7 cellular contexts compared by ENCODE assay signal in the genomic region with DNA sequence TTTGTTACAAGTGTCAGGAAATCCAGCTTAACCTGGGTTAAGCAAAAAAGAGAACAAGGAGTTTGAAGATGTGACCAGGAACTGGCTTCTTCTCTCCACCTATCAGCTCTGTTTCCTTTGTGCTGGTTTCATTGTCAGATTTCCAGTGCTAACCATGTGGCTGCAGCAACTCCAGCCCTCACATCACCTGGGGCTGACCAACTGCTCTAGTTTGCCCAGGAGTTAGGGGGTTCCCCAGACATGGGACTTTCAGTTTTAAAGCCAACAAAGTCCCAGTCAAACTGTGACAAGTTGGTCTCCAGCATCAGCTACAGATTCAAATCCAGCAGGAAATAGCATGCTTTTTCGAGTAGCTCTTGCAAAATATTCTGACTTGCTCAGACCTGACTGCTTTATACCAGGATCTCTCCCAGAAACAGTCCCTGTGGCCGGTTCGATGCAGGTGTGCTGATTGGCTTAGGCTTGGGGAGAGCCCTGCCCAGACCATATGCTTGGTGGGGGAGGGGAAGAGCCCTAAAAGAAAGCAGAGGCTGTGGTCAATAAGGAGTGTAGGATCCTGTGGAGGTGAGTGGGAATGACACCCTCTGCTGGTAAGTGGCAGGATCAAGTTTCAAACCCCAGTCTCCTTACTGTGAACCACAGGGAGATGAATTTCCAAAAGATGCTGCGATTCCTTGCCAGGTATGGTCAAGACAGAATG. TPM values are rescaled to one million over a fixed set of nuclear protein-coding genes. Genes with fewer than 3 reads are reported as not detected.
DNase-seq lines count a peak whose midpoint lies in the region; ATAC-seq and TF ChIP-seq lines count a peak whose summit lies in the region.

No MANE protein-coding gene starts in this region.

- no peak overlapping the region for H3K4me2 ChIP-seq in Karpas-422 (ENCODE audit: low read depth, low read length, poor library complexity, severe bottlenecking)

- H3K36me3 ChIP-seq in adipocyte (ENCODE audit: control insufficient read depth, insufficient read depth, low read length, severe bottlenecking) (no peaks in the 10 kb centered on the region), kidney epithelial cell (ENCODE audit: control insufficient read depth, insufficient read depth, low read length) (no peaks in the 10 kb centered on the region), Karpas-422 (ENCODE audit: insufficient read depth, low read length) (no peaks in the 10 kb centered on the region)

- H3K9me2 ChIP-seq in Karpas-422 (replicated peaks; ENCODE audit: insufficient read depth, low read length) = no peaks in the 10 kb centered on the region

- peak; percentile 87 for ATAC-seq in GM21717 (IDR thresholded peaks at IDR 0.05; ENCODE audit: unreplicated experiment)

- H2AFZ ChIP-seq in Karpas-422 (ENCODE audit: low read length) = no peak overlapping the region

- no peaks in the 10 kb centered on the region for H3K79me2 ChIP-seq in Karpas-422 (ENCODE audit: low read length)

- no peak overlapping the region for H3K27ac ChIP-seq in Karpas-422 (ENCODE audit: low read length)

- DNase-seq in KBM-7 (peak; percentile 41), adipocyte (ENCODE audit: low read depth) (peak; percentile 23), kidney epithelial cell (ENCODE audit: low read depth) (no peak), Karpas-422 (no peak)
- DNase-seq in activated CD4-positive, alpha-beta T cell treated with anti-CD3 and anti-CD28 coated beads, Interleukin-2, amount 50 U/mL, for 48 hours = no peak

- no peak overlapping the region for H3K9ac ChIP-seq in adipocyte (ENCODE audit: low read length)
- no peak overlapping the region for H3K9ac ChIP-seq in Karpas-422 (ENCODE audit: low read length)

- H4K20me1 ChIP-seq in Karpas-422 (ENCODE audit: insufficient read depth, low read depth, low read length) = no peaks in the 10 kb centered on the region

- TF ChIP-seq CTCF in GM12872 (IDR thresholded peaks at IDR 0.05; ENCODE audit: insufficient read depth, low read depth, low read length) = peak; percentile 60
- peak; percentile 50 for TF ChIP-seq CTCF in kidney epithelial cell (IDR thresholded peaks at IDR 0.05; ENCODE audit: insufficient read depth, low read length, poor library complexity, severe bottlenecking)

- in situ Hi-C loops in KBM-7 (cut with MboI; ENCODE audit: low pct_unique_long_range_greater_than_20kb, low sequenced_read_pairs) = no loop called here

- no peaks in the 10 kb centered on the region for H3K27me3 ChIP-seq in adipocyte (replicated peaks; ENCODE audit: control insufficient read depth, insufficient read depth, low read length)
- H3K27me3 ChIP-seq in kidney epithelial cell (ENCODE audit: control insufficient read depth, insufficient read depth, low read length) = no peaks in the 10 kb centered on the region
- no peaks in the 10 kb centered on the region for H3K27me3 ChIP-seq in Karpas-422 (ENCODE audit: low read length)

- H3K4me3 ChIP-seq in adipocyte (ENCODE audit: low read length) (no peak overlapping the region), kidney epithelial cell (ENCODE audit: low read depth, low read length) (no peak overlapping the region), Karpas-422 (ENCODE audit: low read length) (no peak overlapping the region)

- H3K4me1 ChIP-seq in adipocyte (ENCODE audit: control insufficient read depth, insufficient read depth, low read length) (peaks cover 21% of the 10 kb centered on the region), Karpas-422 (ENCODE audit: low read length) (no peaks in the 10 kb centered on the region)

- H3K9me3 ChIP-seq in adipocyte (ENCODE audit: control insufficient read depth, low read length) = no peaks in the 10 kb centered on the region
- H3K9me3 ChIP-seq in Karpas-422 (ENCODE audit: low read length) = no peaks in the 10 kb centered on the region

RNA-seq across cellular contexts. Expression of a gene that starts 49.5 kb away (rescaled TPM):
- 0.07 and 0.25 TPM in 2 replicates for total RNA-seq in kidney epithelial cell
- not detected in 2 replicates for total RNA-seq in Karpas-422 (2014; rRNA removed; shearing (Covaris generic); ENCODE audit: low replicate concordance)

Comparison
In these comparisons a context has a peak if more than half of its experiments do, and no peak if none do; other contexts are left out.
1. DNase-seq: peak in KBM-7 (single experiment) and adipocyte (single experiment); none in kidney epithelial cell (single experiment), activated CD4-positive, alpha-beta T cell treated with anti-CD3 and anti-CD28 coated beads, Interleukin-2, amount 50 U/mL, for 48 hours (0 of 2) and Karpas-422 (single experiment).